19 cellular contexts compared by ENCODE assay signal in the genomic region with DNA sequence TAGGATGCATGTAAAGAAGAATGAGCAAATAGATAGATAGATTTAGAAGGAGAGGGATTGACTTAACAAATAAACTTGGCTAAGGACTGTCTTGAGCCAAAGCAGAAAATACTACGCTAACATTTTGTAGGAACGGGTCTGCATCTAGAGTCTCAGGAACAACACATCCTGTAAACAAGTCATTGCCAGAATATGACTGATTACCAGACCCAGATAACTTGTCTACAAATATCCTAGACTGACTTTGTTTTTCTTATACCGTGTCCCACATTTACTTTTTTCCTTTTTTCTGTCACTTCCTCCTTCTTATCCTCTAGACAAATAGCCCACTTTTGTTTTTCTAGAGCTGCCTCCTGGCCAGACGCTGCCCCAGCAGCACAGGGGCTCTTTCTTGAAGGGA.
DNase-seq lines count a peak whose midpoint lies in the region; ATAC-seq and TF ChIP-seq lines count a peak whose summit lies in the region.
"Had no signal": no experiment of that assay in that cellular context is flagged by ENCODE, and none has a peak within 500 bp of the region (broad histone marks: within the 10 kb centered on the region; RNA-seq: fewer than 3 reads in every experiment).

No MANE protein-coding gene starts in this region.

- ATAC-seq in GM23338 (no peak), PC-3 (peak; percentile 51), WTC11 (no peak)
- ATAC-seq in stimulated activated naive B cell treated with anti-CD40 and anti-IgM and Interleukin-4, amounts not matched to agents 10 μg/mL and 1 μg/mL and 100 μg/mL, for 72 hours (replicated peaks), result no peak
- ATAC-seq: HCT116 had no signal

- no peaks in the 10 kb centered on the region for H3K9me3 Mint-ChIP-seq in GM23338
- H3K9me3 Mint-ChIP-seq in neural progenitor cell, result no peaks in the 10 kb centered on the region
- H3K9me3 Mint-ChIP-seq in WTC11, result no peaks in the 10 kb centered on the region
- H3K9me3 Mint-ChIP-seq in stimulated activated naive B cell treated with anti-CD40 and anti-IgM and Interleukin-4, amounts not matched to agents 10 μg/mL and 1 μg/mL and 100 μg/mL, for 72 hours, result no peaks in the 10 kb centered on the region

- no peaks in the 10 kb centered on the region for H3K4me1 ChIP-seq in GM23338 (ENCODE audit: insufficient read depth)
- H3K4me1 ChIP-seq in PC-3 (ENCODE audit: insufficient read depth, low read length), result peaks cover 25% of the 10 kb centered on the region
- no peaks in the 10 kb centered on the region for H3K4me1 ChIP-seq in neural progenitor cell
- H3K4me1 ChIP-seq: BE2C had no signal

- H3K9me2 ChIP-seq in GM23338 (ENCODE audit: insufficient read depth) (no peaks in the 10 kb centered on the region), PC-3 (replicated peaks; ENCODE audit: low read length) (no peaks in the 10 kb centered on the region)

- no peak for DNase-seq in GM23338 (ENCODE audit: low spot score)
- DNase-seq in PC-3, result no peak
- no peak for DNase-seq in coronary artery (ENCODE audit: low spot score)
- DNase-seq in neural progenitor cell (ENCODE audit: low spot score), result no peak
- no peak for DNase-seq in WTC11 (ENCODE audit: low spot score)
- no peak for DNase-seq in putamen (ENCODE audit: low spot score)
- no peak for DNase-seq in stimulated activated naive B cell treated with anti-CD40 and anti-IgM and Interleukin-4, amounts not matched to agents 10 μg/mL and 1 μg/mL and 100 μg/mL, for 72 hours
- DNase-seq in NCI-H748 treated with DMSO at 0.1 percent for 48 hours (lab: John Stamatoyannopoulos, UW), result no peak
- DNase-seq: BE2C; CD4-positive, CD25-positive, alpha-beta regulatory T cell; COR-L47; DMS153; GF-D8; GM23248; NCI-H1417; NCI-H187; NCI-H2107; NCI-H510A treated with DMSO at 0.1 percent for 48 hours had no signal

- H3K36me3 ChIP-seq in GM23338 (ENCODE audit: insufficient read depth) (no peaks in the 10 kb centered on the region), PC-3 (ENCODE audit: low read depth, low read length) (no peaks in the 10 kb centered on the region), neural progenitor cell (no peaks in the 10 kb centered on the region)
- H3K36me3 ChIP-seq: BE2C had no signal

- POLR2A ChIA-PET in PC-3 (lab: Charles Lee; ENCODE audit: unreplicated experiment) (no interaction called here), WTC11 (lab: Charles Lee) (no interaction called here)

- intact Hi-C loops in PC-3 (cut with micrococcal nuclease), result loop anchor here (10.0 kb wide), 1 partner anchor 197 kb away; no protein-coding TSS in a partner anchor

- H3K27ac ChIP-seq in GM23338 (ENCODE audit: low read depth) (no peak overlapping the region), PC-3 (ENCODE audit: low read length) (no peak overlapping the region), coronary artery (peak overlapping the region; percentile 23 to 34), neural progenitor cell (no peak overlapping the region)
- H3K27ac ChIP-seq: GM23248 had no signal

- CTCF ChIA-PET in PC-3 (lab: Charles Lee) (no interaction called here), WTC11 (lab: Charles Lee) (no interaction called here)

- H3K4me2 ChIP-seq in GM23338 (no peak overlapping the region), PC-3 (ENCODE audit: low read length) (0 out of 2 replicates have a peak overlapping the region, but pooled peaks have one; percentile 14), neural progenitor cell (no peak overlapping the region)

- TF ChIP-seq CTCF in GM23338 (conservative IDR thresholded peaks at IDR 0.05; ENCODE audit: low read depth in 2 of 2) (no peak), PC-3 (conservative IDR thresholded peaks at IDR 0.05; ENCODE audit: low read depth, low read length) (no peak), coronary artery (IDR thresholded peaks at IDR 0.05) (no peak), neural progenitor cell (IDR thresholded peaks at IDR 0.05) (no peak), WTC11 (IDR thresholded peaks at IDR 0.05) (no peak)

- H3K9me3 ChIP-seq in PC-3 (ENCODE audit: low read length) (no peaks in the 10 kb centered on the region), neural progenitor cell (ENCODE audit: low read depth) (no peaks in the 10 kb centered on the region)
- H3K9me3 ChIP-seq: BE2C had no signal

- H3K27me3 ChIP-seq in GM23338 (ENCODE audit: insufficient read depth) (no peaks in the 10 kb centered on the region), PC-3 (ENCODE audit: low read length) (no peaks in the 10 kb centered on the region), neural progenitor cell (no peaks in the 10 kb centered on the region)
- H3K27me3 ChIP-seq: BE2C had no signal

- H3K27me3 Mint-ChIP-seq in GM23338 (ENCODE audit: insufficient read depth, low read depth, poor library complexity), result peaks cover 3% of the 10 kb centered on the region
- no peaks in the 10 kb centered on the region for H3K27me3 Mint-ChIP-seq in neural progenitor cell (ENCODE audit: insufficient read depth, low read depth)
- no peaks in the 10 kb centered on the region for H3K27me3 Mint-ChIP-seq in WTC11 (ENCODE audit: low read depth)
- no peaks in the 10 kb centered on the region for H3K27me3 Mint-ChIP-seq in stimulated activated naive B cell treated with anti-CD40 and anti-IgM and Interleukin-4, amounts not matched to agents 10 μg/mL and 1 μg/mL and 100 μg/mL, for 72 hours
- H3K27me3 Mint-ChIP-seq: CD4-positive, CD25-positive, alpha-beta regulatory T cell had no signal

- H2AFZ ChIP-seq in GM23338 (peak overlapping the region; percentile 49), PC-3 (ENCODE audit: low read length) (peak overlapping the region; percentile 53), neural progenitor cell (replicated peaks) (peak overlapping the region; percentile 6)
- H2AFZ ChIP-seq: GM23248 had no signal

- H3K27ac Mint-ChIP-seq in GM23338 (no peak overlapping the region), neural progenitor cell (no peak overlapping the region), WTC11 (no peak overlapping the region)
- H3K27ac Mint-ChIP-seq in stimulated activated naive B cell treated with anti-CD40 and anti-IgM and Interleukin-4, amounts not matched to agents 10 μg/mL and 1 μg/mL and 100 μg/mL, for 72 hours, result no peak overlapping the region
- H3K27ac Mint-ChIP-seq: CD4-positive, CD25-positive, alpha-beta regulatory T cell had no signal

- H3K4me1 Mint-ChIP-seq in GM23338, result no peaks in the 10 kb centered on the region
- H3K4me1 Mint-ChIP-seq in neural progenitor cell, result no peaks in the 10 kb centered on the region
- peaks cover 6% of the 10 kb centered on the region for H3K4me1 Mint-ChIP-seq in WTC11
- no peaks in the 10 kb centered on the region for H3K4me1 Mint-ChIP-seq in stimulated activated naive B cell treated with anti-CD40 and anti-IgM and Interleukin-4, amounts not matched to agents 10 μg/mL and 1 μg/mL and 100 μg/mL, for 72 hours
- H3K4me1 Mint-ChIP-seq: CD4-positive, CD25-positive, alpha-beta regulatory T cell had no signal

- H3K4me3 Mint-ChIP-seq in GM23338, result no peak overlapping the region
- no peak overlapping the region for H3K4me3 Mint-ChIP-seq in neural progenitor cell
- H3K4me3 Mint-ChIP-seq in WTC11, result no peak overlapping the region
- no peak overlapping the region for H3K4me3 Mint-ChIP-seq in stimulated activated naive B cell treated with anti-CD40 and anti-IgM and Interleukin-4, amounts not matched to agents 10 μg/mL and 1 μg/mL and 100 μg/mL, for 72 hours
- H3K4me3 Mint-ChIP-seq: CD4-positive, CD25-positive, alpha-beta regulatory T cell had no signal

- no peak overlapping the region for H3K9ac ChIP-seq in PC-3 (ENCODE audit: low read length)
- no peak overlapping the region for H3K9ac ChIP-seq in neural progenitor cell
- H3K9ac ChIP-seq: GM23248 had no signal

- H3F3A ChIP-seq in GM23338 (replicated peaks; ENCODE audit: low read depth) (no peaks in the 10 kb centered on the region), PC-3 (ENCODE audit: low read length, unreplicated experiment) (no peaks in the 10 kb centered on the region), neural progenitor cell (ENCODE audit: low read depth) (no peaks in the 10 kb centered on the region)

- H3K36me3 Mint-ChIP-seq in GM23338 (ENCODE audit: low read depth) (no peaks in the 10 kb centered on the region), neural progenitor cell (no peaks in the 10 kb centered on the region), WTC11 (no peaks in the 10 kb centered on the region)
- H3K36me3 Mint-ChIP-seq in stimulated activated naive B cell treated with anti-CD40 and anti-IgM and Interleukin-4, amounts not matched to agents 10 μg/mL and 1 μg/mL and 100 μg/mL, for 72 hours, result no peaks in the 10 kb centered on the region
- H3K36me3 Mint-ChIP-seq: CD4-positive, CD25-positive, alpha-beta regulatory T cell had no signal

- H4K20me1 ChIP-seq in GM23338 (replicated peaks; ENCODE audit: insufficient read depth) (no peaks in the 10 kb centered on the region), PC-3 (ENCODE audit: low read length) (no peaks in the 10 kb centered on the region), neural progenitor cell (ENCODE audit: low read depth) (no peaks in the 10 kb centered on the region)

- no TSS peak for BruUV-seq in PC-3 (replicated peaks; lab: Mats Ljungman, UMichigan)

- H3K79me2 ChIP-seq in GM23338 (replicated peaks; ENCODE audit: insufficient read depth) (no peaks in the 10 kb centered on the region), PC-3 (ENCODE audit: low read length) (no peaks in the 10 kb centered on the region), neural progenitor cell (ENCODE audit: low read depth) (no peaks in the 10 kb centered on the region)

- no peak overlapping the region for H3K4me3 ChIP-seq in GM23338
- H3K4me3 ChIP-seq in PC-3 (ENCODE audit: low read length), result no peak overlapping the region
- H3K4me3 ChIP-seq in coronary artery, result no peak overlapping the region
- H3K4me3 ChIP-seq in neural progenitor cell, result no peak overlapping the region
- H3K4me3 ChIP-seq: GM23248 had no signal

TF ChIP-seq in GM23338, 12 proteins besides CTCF, POLR2A, EP300 and RAD21:
- TF ChIP-seq STAT1 (IDR thresholded peaks at IDR 0.05; ENCODE audit: unreplicated experiment), result no peak
- TF ChIP-seq EZH2 (IDR thresholded peaks at IDR 0.05; ENCODE audit: low read depth, unreplicated experiment), result no peak

TF ChIP-seq in WTC11, 78 proteins besides CTCF, POLR2A, EP300 and RAD21 (continues in another document):
- TF ChIP-seq TEAD1 (CRISPR knock-in tag; IDR thresholded peaks at IDR 0.05) (no peak), OVOL2 (CRISPR knock-in tag; IDR thresholded peaks at IDR 0.05; ENCODE audit: borderline replicate concordance) (no peak), ETV6 (CRISPR knock-in tag; IDR thresholded peaks at IDR 0.05) (no peak), SOX15 (CRISPR knock-in tag; IDR thresholded peaks at IDR 0.05) (no peak), NFYB (CRISPR knock-in tag; conservative IDR thresholded peaks at IDR 0.05; ENCODE audit: low read depth) (no peak), GABPB1 (CRISPR knock-in tag; IDR thresholded peaks at IDR 0.05) (no peak)
- TF ChIP-seq, protein P1, sequence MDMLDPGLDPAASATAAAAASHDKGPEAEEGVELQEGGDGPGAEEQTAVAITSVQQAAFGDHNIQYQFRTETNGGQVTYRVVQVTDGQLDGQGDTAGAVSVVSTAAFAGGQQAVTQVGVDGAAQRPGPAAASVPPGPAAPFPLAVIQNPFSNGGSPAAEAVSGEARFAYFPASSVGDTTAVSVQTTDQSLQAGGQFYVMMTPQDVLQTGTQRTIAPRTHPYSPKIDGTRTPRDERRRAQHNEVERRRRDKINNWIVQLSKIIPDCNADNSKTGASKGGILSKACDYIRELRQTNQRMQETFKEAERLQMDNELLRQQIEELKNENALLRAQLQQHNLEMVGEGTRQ (CRISPR knock-in tag; IDR thresholded peaks at IDR 0.05), result no peak

Comparison
In these comparisons a context has a peak if more than half of its experiments do, and no peak if none do; other contexts are left out.
1. H3K27ac ChIP-seq: peak in coronary artery (2 of 2); none in GM23338 (single experiment), PC-3 (single experiment) and neural progenitor cell (single experiment).
2. Peak in every context shown above with its lines, with median percentiles within 50 percentile points of each other: H2AFZ ChIP-seq.